In the genomic region with DNA sequence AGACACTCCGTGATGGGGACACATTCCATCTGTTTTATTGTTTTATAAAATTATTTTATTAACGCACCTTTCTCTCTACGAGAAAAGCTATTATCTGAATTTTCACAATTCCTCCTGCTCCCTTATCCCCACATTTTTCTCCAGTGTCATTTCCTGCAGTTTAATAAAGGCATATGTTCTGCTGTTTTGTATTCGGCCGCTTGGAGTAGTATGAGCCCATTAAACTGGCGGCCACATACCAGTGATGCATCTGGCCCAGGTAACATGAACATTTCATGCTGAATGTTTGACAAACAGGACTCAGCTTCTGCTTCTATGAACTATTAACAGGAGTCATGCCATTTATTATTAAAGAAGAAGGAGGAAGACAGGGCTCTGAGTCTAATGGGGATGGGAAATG, we compare ENCODE assay signal across 22 cellular contexts.
"Had no signal": no experiment of that assay in that cellular context is flagged by ENCODE, and none has a peak within 500 bp of the region (broad histone marks: within the 10 kb centered on the region; RNA-seq: fewer than 3 reads in every experiment).

No MANE protein-coding gene starts in this region.

- H3K4me3 ChIP-seq: adrenal gland, lower lobe of right lung, stomach, suprapubic skin, transverse colon had no signal

- H3K36me3 ChIP-seq: adrenal gland, lower lobe of right lung, stomach, suprapubic skin, transverse colon had no signal

- H3K27ac ChIP-seq: adrenal gland, lower lobe of right lung, stomach, suprapubic skin, transverse colon had no signal

- FAIRE-seq: astrocyte, colon, kidney, small intestine, TTC549, urothelium cell line had no signal

- H3K4me1 ChIP-seq: adrenal gland, lower lobe of right lung, stomach, suprapubic skin, transverse colon had no signal

- DNase-seq: activated CD8-positive, alpha-beta memory T cell treated with anti-CD3 and anti-CD28 coated beads, Interleukin-2, amount 50 U/mL, for 4 hours; activated T-cell treated with anti-CD3 and anti-CD28 coated beads, Interleukin-2, amount 50 U/mL, for 24 hours; adrenal gland; effector memory CD4-positive, alpha-beta T cell; foreskin melanocyte; kidney; lower lobe of right lung; naive B cell; occipital lobe; small intestine; stimulated activated CD4-positive, alpha-beta T cell treated with anti-CD3 and anti-CD28 coated beads, Interleukin-2, amount 100 ng/mL, for 24 hours; stomach; transverse colon had no signal

- ATAC-seq: activated T-helper 17 cell treated with anti-CD3 and anti-CD28 coated beads, Interleukin-2, amount 50 U/mL, for 72 hours; left lobe of liver; lower lobe of right lung; sciatic nerve; stimulated activated memory B cell treated with anti-CD40 and anti-IgM and Interleukin-4, amounts not matched to agents 10 μg/mL and 1 μg/mL and 100 μg/mL, for 72 hours had no signal

- H3K9me3 ChIP-seq: adrenal gland, lower lobe of right lung, stomach, suprapubic skin, transverse colon had no signal
